ENCODE assay signal across 8 cellular contexts in the genomic region with DNA sequence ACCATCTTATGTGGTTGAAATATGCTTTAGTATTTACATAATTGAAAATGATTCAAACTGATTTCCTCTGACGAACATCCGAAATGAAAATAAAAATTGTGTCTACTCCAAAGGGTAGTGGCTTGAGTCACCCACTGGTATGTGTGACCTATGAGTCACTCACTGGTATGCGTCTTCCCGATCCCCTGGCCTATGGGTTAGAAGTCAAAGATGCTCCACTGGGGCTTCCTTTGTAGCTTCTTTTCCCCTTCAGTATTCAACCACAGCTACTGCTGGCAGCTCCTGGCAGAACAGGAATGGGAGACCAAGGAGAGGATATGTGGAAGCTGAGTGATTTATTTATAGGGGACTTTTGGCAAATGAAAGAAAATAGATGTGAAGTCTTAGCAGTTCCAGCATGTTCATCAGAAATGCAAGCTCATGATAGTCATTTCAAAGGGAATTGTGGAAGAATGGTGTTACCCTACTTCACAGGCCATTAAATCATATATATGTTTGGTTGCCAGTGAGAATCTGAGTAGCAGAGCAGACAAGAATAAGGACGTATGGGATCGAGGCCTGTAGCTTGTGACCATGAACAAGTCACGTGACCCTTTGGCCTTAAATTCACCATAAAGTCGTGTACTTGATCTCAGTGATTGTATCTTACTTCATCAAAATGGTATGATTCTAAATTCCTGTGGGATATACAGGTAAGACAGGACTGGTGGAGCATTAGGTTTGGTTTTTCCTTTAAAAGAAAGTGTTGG.
A peak's percentile ranks its signal among the peaks of the same experiment; 100 is the strongest.
DNase-seq lines count a peak whose midpoint lies in the region; ATAC-seq and TF ChIP-seq lines count a peak whose summit lies in the region.

No MANE protein-coding gene starts in this region.

- no peak for TF ChIP-seq POLR2A in body of pancreas (IDR thresholded peaks at IDR 0.05)

- no peaks in the 10 kb centered on the region for H3K9me3 ChIP-seq in body of pancreas

- DNase-seq in H4 (ENCODE audit: low spot score): peak; percentile 80
- DNase-seq in SK-N-DZ (ENCODE audit: low spot score): peak; percentile 17
- peak in 3 of 4 donors; percentile 25 to 66 (median 43) for DNase-seq in body of pancreas
- DNase-seq in kidney glomerular epithelial cell (lab: John Stamatoyannopoulos, UW): peak; percentile 83
- peak in 2 of 3 experiments; percentile 18 to 36 for DNase-seq in stimulated activated CD4-positive, alpha-beta T cell treated with anti-CD3 and anti-CD28 coated beads, TNF-alpha, amount 100 ng/mL, for 24 hours (ENCODE audit: low read depth in 3 of 3)
- DNase-seq in NCI-H1105 treated with DMSO at 0.1 percent for 48 hours (lab: John Stamatoyannopoulos, UW): no peak
- DNase-seq in SHP77 (lab: John Stamatoyannopoulos, UW): no peak
- no peak for DNase-seq in mesenteric fat pad (ENCODE audit: low spot score)

- 61 to 67% methylated on average over 8 of the region's 8 CpGs for WGBS in body of pancreas, 2 donors

- H3K27me3 ChIP-seq in body of pancreas: no peaks in the 10 kb centered on the region

- TF ChIP-seq CTCF in body of pancreas (IDR thresholded peaks at IDR 0.05): no peak

- H3K4me3 ChIP-seq in body of pancreas: no peak overlapping the region

- peak overlapping the region in 3 of 4 donors; percentile 16 to 71 (median 56) for H3K27ac ChIP-seq in body of pancreas

- intact Hi-C loops in body of pancreas (cut with DNase I): no loop called here

- H3K4me1 ChIP-seq in body of pancreas: peaks cover 24% of the 10 kb centered on the region

- ATAC-seq in body of pancreas: peak; percentile 76

- no peaks in the 10 kb centered on the region for H3K36me3 ChIP-seq in body of pancreas (replicated peaks in 1 of 2; ENCODE audit: insufficient read depth in 1 of 2, low read depth in 2 of 2)

Comparison
In these comparisons a context has a peak if more than half of its experiments do, and no peak if none do; other contexts are left out.
1. DNase-seq: peak in H4 (single experiment), SK-N-DZ (single experiment), body of pancreas (3 of 4), kidney glomerular epithelial cell (single experiment) and stimulated activated CD4-positive, alpha-beta T cell treated with anti-CD3 and anti-CD28 coated beads, TNF-alpha, amount 100 ng/mL, for 24 hours (2 of 3); none in NCI-H1105 treated with DMSO at 0.1 percent for 48 hours (single experiment), SHP77 (0 of 2) and mesenteric fat pad (single experiment).